Comparison of ENCODE assay signal across 1 cellular context in the genomic region with DNA sequence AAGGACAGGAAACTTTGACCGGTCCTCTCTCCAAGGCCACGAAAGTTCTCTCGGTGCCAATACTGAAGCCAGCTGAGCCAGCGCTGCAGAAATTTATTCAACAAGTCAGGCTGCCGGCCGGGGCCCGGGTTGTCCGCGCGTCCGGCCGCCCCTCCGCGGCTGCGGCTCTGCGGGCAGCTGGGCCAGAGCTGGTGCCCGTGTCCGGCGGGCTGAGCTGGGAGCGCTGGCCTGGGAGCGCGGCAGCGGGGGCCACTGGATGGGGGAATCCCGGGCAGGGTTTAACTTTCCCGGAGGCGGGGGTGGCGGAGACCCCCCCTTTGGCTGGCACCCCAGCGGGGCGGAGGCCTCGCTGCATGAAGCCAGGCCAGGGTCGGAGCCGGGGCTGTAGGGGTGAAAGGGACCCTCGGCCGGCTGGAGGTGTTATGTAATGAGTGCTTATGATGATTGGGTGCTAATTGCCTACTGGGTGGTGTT.
TF ChIP-seq lines count a peak whose summit lies in the region.

No MANE protein-coding gene starts in this region.

TF ChIP-seq in K562, 482 proteins besides CTCF, POLR2A, EP300 and RAD21:
- TF ChIP-seq GATA2 (CRISPR knock-in tag; IDR thresholded peaks at IDR 0.05), result no peak
- no peak for TF ChIP-seq SPI1 (IDR thresholded peaks at IDR 0.05; ENCODE audit: borderline replicate concordance, low read depth, low read length)
- no peak for TF ChIP-seq ZNF184 (CRISPR knock-in tag; IDR thresholded peaks at IDR 0.05)
- no peak for TF ChIP-seq ZNF311 (CRISPR knock-in tag; IDR thresholded peaks at IDR 0.05)
- TF ChIP-seq MCM5 (IDR thresholded peaks at IDR 0.05; ENCODE audit: low read depth), result no peak
- TF ChIP-seq TEAD2 (tag; IDR thresholded peaks at IDR 0.05), result no peak
- TF ChIP-seq BRD4 (IDR thresholded peaks at IDR 0.05), result no peak
- no peak for TF ChIP-seq ELF4 (CRISPR knock-in tag; IDR thresholded peaks at IDR 0.05)
- TF ChIP-seq GABPA (tag; conservative IDR thresholded peaks at IDR 0.05; ENCODE audit: low read depth), result no peak
- no peak for TF ChIP-seq SMC3 (conservative IDR thresholded peaks at IDR 0.05; ENCODE audit: insufficient read depth, low read depth, low read length)
- no peak for TF ChIP-seq SOX6 (IDR thresholded peaks at IDR 0.05)
